In genomic region chr5:167899490-167899889, GRCh38 we compare ENCODE assay signal across 2 cellular contexts.
TF ChIP-seq lines count a peak whose summit lies in the region.

No MANE protein-coding gene starts in this region.

TF ChIP-seq in H1, 55 proteins besides CTCF, POLR2A, EP300 and RAD21:
- TF ChIP-seq CHD2 (IDR thresholded peaks at IDR 0.05; ENCODE audit: low read length) (no peak), E2F6 (IDR thresholded peaks at IDR 0.05) (no peak), RFX5 (IDR thresholded peaks at IDR 0.05; ENCODE audit: borderline replicate concordance, low read depth, low read length) (no peak), YY1 (IDR thresholded peaks at IDR 0.05; ENCODE audit: low read depth, low read length) (no peak)

TF ChIP-seq in HepG2, 621 proteins besides CTCF, POLR2A, EP300 and RAD21:
- no peak for TF ChIP-seq ATF3 (CRISPR knock-in tag; IDR thresholded peaks at IDR 0.05)
